ENCODE assay signal across 1 cellular context in genomic region chr1:173474097-173474779, GRCh38.
A peak's percentile ranks its signal among the peaks of the same experiment; 100 is the strongest.
TF ChIP-seq lines count a peak whose summit lies in the region.

No MANE protein-coding gene starts in this region.

TF ChIP-seq in K562, 482 proteins besides CTCF, POLR2A, EP300 and RAD21 (continued from another document):
- TF ChIP-seq MGA (IDR thresholded peaks at IDR 0.05) (0 out of 2 replicates have a peak, but pooled peaks have one; percentile 46), CBX1 (IDR thresholded peaks at IDR 0.05; ENCODE audit: low read depth) (no peak), MEF2D (tag; conservative IDR thresholded peaks at IDR 0.05; ENCODE audit: low read depth) (peak; percentile 86), CEBPZ (IDR thresholded peaks at IDR 0.05; ENCODE audit: borderline replicate concordance, low read depth, low read length) (no peak), MIER1 (IDR thresholded peaks at IDR 0.05; ENCODE audit: low read depth) (no peak), YY1 (IDR thresholded peaks at IDR 0.05; ENCODE audit: borderline replicate concordance in 1 of 3, control insufficient read depth in 1 of 3, extremely low read depth in 1 of 3, insufficient read depth in 3 of 3, insufficient read length in 1 of 3, insufficient replicate concordance in 2 of 3, low read depth in 1 of 3, low read length in 2 of 3) (no peak), RNF2 (IDR thresholded peaks at IDR 0.05) (no peak), TAL1 (IDR thresholded peaks at IDR 0.05) (no peak), KDM2B (CRISPR knock-in tag; IDR thresholded peaks at IDR 0.05) (no peak), TAF1 (IDR thresholded peaks at IDR 0.05; ENCODE audit: control insufficient read depth, extremely low read depth, insufficient read depth, low read length, severe bottlenecking) (no peak)
